In genomic region chr6:36358235-36358915, GRCh38 we compare ENCODE assay signal across 9 cellular contexts. TPM values are rescaled to one million over a fixed set of nuclear protein-coding genes. Genes with fewer than 3 reads are reported as not detected.
A peak's percentile ranks its signal among the peaks of the same experiment; 100 is the strongest.
DNase-seq lines count a peak whose midpoint lies in the region; ATAC-seq and TF ChIP-seq lines count a peak whose summit lies in the region.
"Had no signal": no experiment of that assay in that cellular context is flagged by ENCODE, and none has a peak within 500 bp of the region (broad histone marks: within the 10 kb centered on the region; RNA-seq: fewer than 3 reads in every experiment).

No MANE protein-coding gene starts in this region.

- peak; percentile 68 for DNase-seq in A172 (ENCODE audit: low spot score)
- peak; percentile 24 for DNase-seq in chondrocyte (ENCODE audit: low spot score)
- no peak for DNase-seq in mucosa of descending colon
- DNase-seq in stimulated activated CD4-positive, alpha-beta T cell treated with anti-CD3 and anti-CD28 coated beads, Interleukin-12 subunit alpha, Interleukin-12 subunit beta, amount 100 ng/mL, for 4 hours = no peak
- no peak for DNase-seq in NCI-H446 treated with DMSO at 0.1 percent for 48 hours (lab: John Stamatoyannopoulos, UW)
- no peak for DNase-seq in NCI-H2081 (lab: John Stamatoyannopoulos, UW)

- H3K36me3 Mint-ChIP-seq in chondrocyte (ENCODE audit: low read depth) = no peaks in the 10 kb centered on the region

- peaks cover 3% of the 10 kb centered on the region for H3K27me3 Mint-ChIP-seq in chondrocyte (ENCODE audit: low read depth)

- intact Hi-C loops in mucosa of descending colon (cut with DNase I, micrococcal nuclease) = no loop called here

- no peaks in the 10 kb centered on the region for H3K9me3 ChIP-seq in mucosa of descending colon
- H3K9me3 ChIP-seq: ovary had no signal

- TF ChIP-seq CTCF in chondrocyte (IDR thresholded peaks at IDR 0.05) (no peak), mucosa of descending colon (IDR thresholded peaks at IDR 0.05) (no peak)

- H3K9me3 Mint-ChIP-seq in chondrocyte (ENCODE audit: low read depth) = no peaks in the 10 kb centered on the region

- no peaks in the 10 kb centered on the region for H3K4me1 ChIP-seq in mucosa of descending colon (ENCODE audit: low read depth)

- H3K27ac Mint-ChIP-seq in chondrocyte (ENCODE audit: unreplicated experiment) = peak overlapping the region; percentile 58

- H3K4me3 ChIP-seq in mucosa of descending colon = no peak overlapping the region
- H3K4me3 ChIP-seq: ovary had no signal

- ATAC-seq in HG02678 (IDR thresholded peaks at IDR 0.05; ENCODE audit: unreplicated experiment) (peak; percentile 48), mucosa of descending colon (peak; percentile 29), GM18519 (IDR thresholded peaks at IDR 0.05; ENCODE audit: low FRiP score, unreplicated experiment) (no peak)

- H3K4me3 Mint-ChIP-seq in chondrocyte (ENCODE audit: unreplicated experiment) = no peak overlapping the region

- H3K4me1 Mint-ChIP-seq in chondrocyte (ENCODE audit: low read depth) = peaks cover 19% of the 10 kb centered on the region

- no peaks in the 10 kb centered on the region for H3K36me3 ChIP-seq in mucosa of descending colon (ENCODE audit: low read depth)
- H3K36me3 ChIP-seq: ovary had no signal

RNA-seq across cellular contexts. Expression of gene BNIP5, which starts 21.7 kb away (rescaled TPM):
- not detected in 2 replicates for total RNA-seq in A172 (2014; rRNA removed; shearing (Covaris generic))
- total RNA-seq in chondrocyte (not detected in 3 replicates), mucosa of descending colon (10 to 100 TPM in 2 of 3 donors, 1 to 10 TPM in 1; 8.1 to 17.4 (median 12.6) TPM)

RNA-seq across cellular contexts. Expression of gene ETV7, which starts 29.1 kb away (rescaled TPM):
- total RNA-seq in A172 (2014; rRNA removed; shearing (Covaris generic)) = 0.24 TPM in 1 of 2 replicates, not detected in the other
- total RNA-seq in chondrocyte (not detected in 3 replicates), mucosa of descending colon (1 to 10 TPM; 2.6 to 5.7 (median 2.8) TPM)

Comparison
In these comparisons a context has a peak if more than half of its experiments do, and no peak if none do; other contexts are left out.
1. DNase-seq: peak in A172 (single experiment) and chondrocyte (single experiment); none in mucosa of descending colon (0 of 3), stimulated activated CD4-positive, alpha-beta T cell treated with anti-CD3 and anti-CD28 coated beads, Interleukin-12 subunit alpha, Interleukin-12 subunit beta, amount 100 ng/mL, for 4 hours (single experiment), NCI-H446 treated with DMSO at 0.1 percent for 48 hours (single experiment) and NCI-H2081 (0 of 2).